11 cellular contexts compared by ENCODE assay signal in the genomic region with DNA sequence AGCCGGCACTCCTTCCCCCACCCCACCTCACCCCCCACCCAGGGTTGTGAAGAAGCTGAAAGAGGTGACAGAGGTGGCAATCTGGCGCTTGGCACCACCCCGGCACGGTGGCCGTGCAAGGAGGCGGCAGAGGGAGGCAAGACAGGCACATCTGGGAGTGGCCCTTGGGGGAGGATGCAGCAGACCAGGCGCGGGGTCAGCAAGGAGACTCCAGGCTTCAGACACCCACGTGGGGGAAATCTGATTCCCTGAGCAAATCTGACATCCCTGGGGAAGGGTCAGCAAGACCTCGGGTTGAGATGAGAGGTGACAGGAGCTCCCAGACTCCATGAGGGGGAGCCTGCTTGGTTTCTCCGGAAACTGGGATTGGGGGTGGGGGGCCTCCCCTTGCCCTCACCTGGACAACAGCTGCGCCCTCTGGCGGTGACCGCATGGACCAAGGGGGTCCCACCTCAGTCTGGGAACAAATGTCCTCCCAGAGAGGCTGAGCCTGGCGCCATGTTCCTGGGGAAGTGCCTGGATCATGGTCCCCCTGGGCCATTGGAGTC. TPM values are rescaled to one million over a fixed set of nuclear protein-coding genes. Genes with fewer than 3 reads are reported as not detected.
DNase-seq lines count a peak whose midpoint lies in the region; ATAC-seq, FAIRE-seq and TF ChIP-seq lines count a peak whose summit lies in the region.
"Had no signal": no experiment of that assay in that cellular context is flagged by ENCODE, and none has a peak within 500 bp of the region (broad histone marks: within the 10 kb centered on the region; RNA-seq: fewer than 3 reads in every experiment).

No MANE protein-coding gene starts in this region.

- DNase-seq in cardiac muscle cell (ENCODE audit: low read depth in 1 of 2, low spot score in 1 of 2) (peak in 1 of 2 donors; percentile 70), Right ventricle myocardium superior (no peak), iPS-NIHi11 (ENCODE audit: low spot score) (peak; percentile 83), type B pancreatic cell (ENCODE audit: extremely low spot score, unreplicated experiment) (no peak), urothelium cell line (ENCODE audit: low spot score) (no peak)
- DNase-seq in activated naive CD8-positive, alpha-beta T cell treated with anti-CD3 and anti-CD28 coated beads for 36 hours, result peak; percentile 49
- DNase-seq: DMS153 had no signal

- H3K4me3 ChIP-seq in cardiac muscle cell, result no peak overlapping the region
- H3K4me3 ChIP-seq: SJSA1 had no signal

- peaks cover 13% of the 10 kb centered on the region for H3K4me1 Mint-ChIP-seq in activated naive CD8-positive, alpha-beta T cell treated with anti-CD3 and anti-CD28 coated beads for 36 hours
- H3K4me1 Mint-ChIP-seq in type B pancreatic cell (ENCODE audit: unreplicated experiment), result peaks cover 11% of the 10 kb centered on the region

- peaks cover 34% of the 10 kb centered on the region for H3K4me1 ChIP-seq in cardiac muscle cell (ENCODE audit: low read depth)

- intact Hi-C loops in Right ventricle myocardium superior (cut with DNase I), result no loop called here

- peaks cover 3% of the 10 kb centered on the region for H3K27me3 Mint-ChIP-seq in activated naive CD8-positive, alpha-beta T cell treated with anti-CD3 and anti-CD28 coated beads for 36 hours
- H3K27me3 Mint-ChIP-seq in type B pancreatic cell, result no peaks in the 10 kb centered on the region

- no peak overlapping the region for H3K27ac Mint-ChIP-seq in activated naive CD8-positive, alpha-beta T cell treated with anti-CD3 and anti-CD28 coated beads for 36 hours
- no peak overlapping the region for H3K27ac Mint-ChIP-seq in type B pancreatic cell
- H3K27ac Mint-ChIP-seq: dendritic cell treated with granulocyte-macrophage colony-stimulating factor and Interleukin-4, amounts not matched to agents 40 ng/mL and 50 ng/mL, for 4 days had no signal

- no peak overlapping the region for H3K4me3 Mint-ChIP-seq in activated naive CD8-positive, alpha-beta T cell treated with anti-CD3 and anti-CD28 coated beads for 36 hours
- no peak overlapping the region for H3K4me3 Mint-ChIP-seq in type B pancreatic cell
- H3K4me3 Mint-ChIP-seq: dendritic cell treated with granulocyte-macrophage colony-stimulating factor and Interleukin-4, amounts not matched to agents 40 ng/mL and 50 ng/mL, for 4 days had no signal

- ATAC-seq in Right ventricle myocardium superior (ENCODE audit: poor library complexity) (no peak), GM19463 (IDR thresholded peaks at IDR 0.05; ENCODE audit: unreplicated experiment) (no peak), HG02973 (IDR thresholded peaks at IDR 0.05; ENCODE audit: unreplicated experiment) (no peak)

- no peaks in the 10 kb centered on the region for H3K36me3 ChIP-seq in cardiac muscle cell
- H3K36me3 ChIP-seq: SJSA1 had no signal

- H3K27ac ChIP-seq in cardiac muscle cell, result peak overlapping the region; percentile 93
- H3K27ac ChIP-seq: SJSA1 had no signal

- H3K36me3 Mint-ChIP-seq in activated naive CD8-positive, alpha-beta T cell treated with anti-CD3 and anti-CD28 coated beads for 36 hours, result no peaks in the 10 kb centered on the region
- no peaks in the 10 kb centered on the region for H3K36me3 Mint-ChIP-seq in type B pancreatic cell

- no peaks in the 10 kb centered on the region for H3K27me3 ChIP-seq in cardiac muscle cell
- H3K27me3 ChIP-seq: SJSA1 had no signal

- TF ChIP-seq CTCF in cardiac muscle cell (IDR thresholded peaks at IDR 0.05; ENCODE audit: low read depth, low read length) (peak; percentile 62), type B pancreatic cell (conservative IDR thresholded peaks at IDR 0.05) (peak; percentile 80)

- H3K9me3 Mint-ChIP-seq in activated naive CD8-positive, alpha-beta T cell treated with anti-CD3 and anti-CD28 coated beads for 36 hours, result no peaks in the 10 kb centered on the region
- no peaks in the 10 kb centered on the region for H3K9me3 Mint-ChIP-seq in type B pancreatic cell
- H3K9me3 Mint-ChIP-seq: dendritic cell treated with granulocyte-macrophage colony-stimulating factor and Interleukin-4, amounts not matched to agents 40 ng/mL and 50 ng/mL, for 4 days had no signal

- no peaks in the 10 kb centered on the region for H3K9me3 ChIP-seq in cardiac muscle cell (ENCODE audit: low read depth)

- FAIRE-seq in urothelium cell line (lab: Jason Lieb, UNC), result no peak

RNA-seq across cellular contexts. Expression of a gene that starts 4.0 kb away (rescaled TPM):
- total RNA-seq in cardiac muscle cell (73.5 and 74.2 TPM in 2 replicates), Right ventricle myocardium superior (9.9 TPM), type B pancreatic cell (ENCODE audit: low replicate concordance) (8.1 and 38.1 TPM in 2 replicates)
- polyA plus RNA-seq in cardiac muscle cell, result 34.7 and 41.0 TPM in 2 replicates
- total RNA-seq in activated naive CD8-positive, alpha-beta T cell treated with anti-CD3 and anti-CD28 coated beads for 36 hours, result under 1 TPM; 0.58 to 0.82 TPM

RNA-seq across cellular contexts. Expression of a gene that starts 17.9 kb away (rescaled TPM):
- total RNA-seq in cardiac muscle cell (56.7 and 82.7 TPM in 2 replicates), Right ventricle myocardium superior (20.9 TPM), type B pancreatic cell (ENCODE audit: low replicate concordance) (33.8 and 51.2 TPM in 2 replicates)
- polyA plus RNA-seq in cardiac muscle cell, result 59.1 and 60.9 TPM in 2 replicates
- 10 to 100 TPM; 18.3 to 21.6 TPM for total RNA-seq in activated naive CD8-positive, alpha-beta T cell treated with anti-CD3 and anti-CD28 coated beads for 36 hours

RNA-seq across cellular contexts. Expression of a gene that starts 53.5 kb away (rescaled TPM):
- total RNA-seq in cardiac muscle cell (712 and 1,446 TPM in 2 replicates), Right ventricle myocardium superior (1,182 TPM), type B pancreatic cell (ENCODE audit: low replicate concordance) (307 and 324 TPM in 2 replicates)
- polyA plus RNA-seq in cardiac muscle cell, result 789 and 1,014 TPM in 2 replicates
- total RNA-seq in activated naive CD8-positive, alpha-beta T cell treated with anti-CD3 and anti-CD28 coated beads for 36 hours, result 100 to 1,000 TPM; 450 to 466 TPM

Comparison
In these comparisons a context has a peak if more than half of its experiments do, and no peak if none do; other contexts are left out.
1. DNase-seq: peak in activated naive CD8-positive, alpha-beta T cell treated with anti-CD3 and anti-CD28 coated beads for 36 hours (single experiment) and iPS-NIHi11 (single experiment); none in Right ventricle myocardium superior (single experiment), type B pancreatic cell (single experiment) and urothelium cell line (single experiment).